ENCODE assay signal across 10 cellular contexts in the genomic region with DNA sequence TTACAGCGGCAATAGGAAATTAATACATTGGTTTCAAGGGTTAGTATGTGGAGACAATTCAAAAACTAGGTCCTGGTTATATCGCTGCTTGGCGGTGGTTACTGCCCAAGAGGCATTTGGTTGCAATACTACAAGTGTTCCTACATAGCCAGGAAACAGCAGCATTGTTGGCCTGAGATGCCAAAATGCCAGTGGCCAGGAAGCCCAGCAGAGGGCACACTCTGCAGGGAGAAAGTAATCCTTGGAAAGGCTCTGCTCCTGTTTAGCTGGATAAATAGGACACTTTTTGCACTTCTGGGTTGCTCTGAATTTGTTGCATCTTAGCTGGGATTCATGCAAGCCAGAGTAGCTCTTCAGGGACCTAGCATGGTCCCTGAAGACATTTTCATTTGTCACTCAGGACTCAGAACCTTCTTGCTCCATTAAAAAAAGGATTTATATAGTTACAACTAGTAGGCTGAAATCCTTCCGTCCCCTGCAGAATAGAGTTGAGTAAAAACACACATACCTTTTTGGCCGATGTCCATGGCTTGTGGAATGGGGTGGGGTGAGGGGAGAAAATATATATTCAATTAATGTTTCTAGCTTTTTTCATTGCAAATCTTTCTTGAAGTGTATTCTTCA. TPM values are rescaled to one million over a fixed set of nuclear protein-coding genes. Genes with fewer than 3 reads are reported as not detected.
DNase-seq lines count a peak whose midpoint lies in the region; ATAC-seq, FAIRE-seq and TF ChIP-seq lines count a peak whose summit lies in the region.
"Had no signal": no experiment of that assay in that cellular context is flagged by ENCODE, and none has a peak within 500 bp of the region (broad histone marks: within the 10 kb centered on the region; RNA-seq: fewer than 3 reads in every experiment).

No MANE protein-coding gene starts in this region.

- H3K79me2 ChIP-seq in keratinocyte (ENCODE audit: control insufficient read depth, insufficient read depth, low read length), result no peaks in the 10 kb centered on the region

- dilution Hi-C loops in keratinocyte (cut with MboI; ENCODE audit: extremely low pct_ligation_motif_present, low sequenced_read_pairs), result no loop called here

- no peaks in the 10 kb centered on the region for H3K9me3 ChIP-seq in keratinocyte (ENCODE audit: control insufficient read depth, low read depth, low read length)
- H3K9me3 ChIP-seq in uterus, result no peaks in the 10 kb centered on the region

- H3K27ac ChIP-seq in brain microvascular endothelial cell, result no peak overlapping the region
- H3K27ac ChIP-seq in keratinocyte (ENCODE audit: control insufficient read depth, insufficient read depth, low read length), result no peak overlapping the region
- H3K27ac ChIP-seq in uterus, result no peak overlapping the region

- H3K36me3 ChIP-seq in brain microvascular endothelial cell (replicated peaks) (no peaks in the 10 kb centered on the region), keratinocyte (ENCODE audit: control insufficient read depth in 2 of 2, extremely low read depth in 1 of 2, insufficient read depth in 2 of 2, low read length in 2 of 2) (no peaks in the 10 kb centered on the region), uterus (no peaks in the 10 kb centered on the region)

- H3K4me3 ChIP-seq in AG04449 (ENCODE audit: low read depth, low read length) (no peak overlapping the region), brain microvascular endothelial cell (ENCODE audit: low read depth, low read length) (no peak overlapping the region), keratinocyte (ENCODE audit: control insufficient read depth in 2 of 3, extremely low read depth in 1 of 3, insufficient read depth in 2 of 3, low read depth in 1 of 3, low read length in 3 of 3) (no peak overlapping the region), uterus (no peak overlapping the region)

- H3K27me3 ChIP-seq in brain microvascular endothelial cell (replicated peaks), result no peaks in the 10 kb centered on the region
- peaks cover 3% of the 10 kb centered on the region for H3K27me3 ChIP-seq in keratinocyte (ENCODE audit: control insufficient read depth, extremely low read depth, insufficient read depth, low read length)
- H3K27me3 ChIP-seq in uterus, result no peaks in the 10 kb centered on the region

- TF ChIP-seq CTCF in AG04449 (IDR thresholded peaks at IDR 0.05; ENCODE audit: insufficient read depth, low read length, missing control alignments) (peak; percentile 69), GM12873 (IDR thresholded peaks at IDR 0.05; ENCODE audit: insufficient read depth, low read depth, low read length, missing control alignments) (peak; percentile 64), brain microvascular endothelial cell (IDR thresholded peaks at IDR 0.05; ENCODE audit: low read depth, low read length, missing control alignments) (peak; percentile 86), keratinocyte (optimal IDR thresholded peaks at IDR 0.05 in 1 of 3, IDR thresholded peaks at IDR 0.05 in 1 of 3, conservative IDR thresholded peaks at IDR 0.05 in 1 of 3; ENCODE audit: extremely low read depth in 1 of 3, insufficient read depth in 2 of 3, low read length in 3 of 3) (peak; percentile 75 to 87 (median 87)), uterus (IDR thresholded peaks at IDR 0.05) (peak; percentile 30 to 50 (median 42))

- no peak overlapping the region for H3K9ac ChIP-seq in keratinocyte (ENCODE audit: control insufficient read depth, extremely low read depth, insufficient read depth, low read length)

- no peak for ATAC-seq in GM21825 (IDR thresholded peaks at IDR 0.05; ENCODE audit: unreplicated experiment)

- DNase-seq in AG04449 (ENCODE audit: low read depth, low spot score) (no peak), NCI-H2227 (lab: John Stamatoyannopoulos, UW; ENCODE audit: unreplicated experiment) (peak; percentile 76), brain microvascular endothelial cell (peak; percentile 22), keratinocyte (ENCODE audit: low read depth, low spot score) (no peak), uterus (no peak)
- no peak for DNase-seq in stimulated activated CD4-positive, alpha-beta T cell treated with anti-CD3 and anti-CD28 coated beads, Interleukin-4, amount 100 ng/mL, for 24 hours

- no peak overlapping the region for H3K4me2 ChIP-seq in keratinocyte (ENCODE audit: control insufficient read depth, extremely low read depth, insufficient read depth, low read depth, low read length)

- H3K4me1 ChIP-seq in keratinocyte (ENCODE audit: control insufficient read depth, extremely low read depth, insufficient read depth, low read length) (no peaks in the 10 kb centered on the region), uterus (no peaks in the 10 kb centered on the region)

- no peak overlapping the region for H2AFZ ChIP-seq in keratinocyte (ENCODE audit: control insufficient read depth, low read length)

- peak; percentile 76 for FAIRE-seq in keratinocyte (lab: Jason Lieb, UNC)
- FAIRE-seq: endometrium had no signal

- intact Hi-C loops in uterus (cut with DNase I; ENCODE audit: low total_unique reads), result no loop called here

- POLR2A ChIA-PET in AG04449 (lab: Yijun Ruan, JAX), result no interaction called here

- H4K20me1 ChIP-seq in keratinocyte (ENCODE audit: control insufficient read depth, extremely low read depth, insufficient read depth, low read length), result no peaks in the 10 kb centered on the region

- no peaks in the 10 kb centered on the region for H3K9me1 ChIP-seq in keratinocyte (ENCODE audit: control insufficient read depth, extremely low read depth, insufficient read depth, low read length)

- CTCF ChIA-PET in AG04449 (lab: Yijun Ruan, JAX), result interaction anchor here (0.8 to 3.5 kb wide), 6 partner anchors 9 to 522 kb away, joined by 3 to 41 read pairs (median 4); partner anchors contain the start of gene RBMX2

- in situ Hi-C loops in brain microvascular endothelial cell (cut with HindIII; ENCODE audit: low pct_ligation_motif_present, low sequenced_read_pairs), result no loop called here

- no peak for TF ChIP-seq POLR2A in uterus (IDR thresholded peaks at IDR 0.05)

RNA-seq across cellular contexts. Expression of gene GPR119, which starts 8.1 kb away (rescaled TPM):
- polyA plus RNA-seq in keratinocyte, result not detected in 3 replicates
- polyA plus RNA-seq in keratinocyte (2011; ENCODE audit: low read depth), result not detected
- polyA plus RNA-seq in keratinocyte (2011; cell fraction: cytosol; rRNA removed), result not detected in 2 replicates
- polyA plus RNA-seq in keratinocyte (2011; cell fraction: nucleus; rRNA removed), result not detected in 2 replicates
- polyA plus RNA-seq in keratinocyte (2012; ENCODE audit: low replicate concordance), result not detected in 2 replicates
- not detected in 3 replicates for polyA minus RNA-seq in keratinocyte
- polyA minus RNA-seq in keratinocyte (2011; cell fraction: cytosol; rRNA and poly(A)+ RNA removed), result not detected
- polyA minus RNA-seq in keratinocyte (2011; cell fraction: nucleus; rRNA and poly(A)+ RNA removed), result not detected in 2 replicates
- not detected for total RNA-seq in uterus
- total RNA-seq: temporal lobe had no signal

RNA-seq across cellular contexts. Expression of gene RBMX2, which starts 8.2 kb away (rescaled TPM):
- 15.7 to 22.3 TPM (median 18.1 TPM) in 3 replicates for polyA plus RNA-seq in keratinocyte
- 72.8 TPM for polyA plus RNA-seq in keratinocyte (2011; ENCODE audit: low read depth)
- polyA plus RNA-seq in keratinocyte (2011; cell fraction: cytosol; rRNA removed), result 16.2 and 19.0 TPM in 2 replicates
- 13.2 and 16.5 TPM in 2 replicates for polyA plus RNA-seq in keratinocyte (2011; cell fraction: nucleus; rRNA removed)
- polyA plus RNA-seq in keratinocyte (2012; ENCODE audit: low replicate concordance), result 19.2 and 23.6 TPM in 2 replicates
- polyA minus RNA-seq in keratinocyte, result 2.1 to 6.1 TPM (median 3.7 TPM) in 3 replicates
- 3.3 TPM for polyA minus RNA-seq in keratinocyte (2011; cell fraction: cytosol; rRNA and poly(A)+ RNA removed)
- 2.5 and 6.1 TPM in 2 replicates for polyA minus RNA-seq in keratinocyte (2011; cell fraction: nucleus; rRNA and poly(A)+ RNA removed)
- 10 to 100 TPM in 3 of 4 donors, 1 to 10 TPM in 1; 9.2 to 21.0 (median 17.1) TPM for total RNA-seq in uterus

RNA-seq across cellular contexts. Expression of gene SLC25A14, which starts 53.8 kb away (rescaled TPM):
- 9.7 to 19.4 TPM (median 13.6 TPM) in 3 replicates for polyA plus RNA-seq in keratinocyte
- polyA plus RNA-seq in keratinocyte (2011; ENCODE audit: low read depth), result 9.4 TPM
- 5.6 and 8.4 TPM in 2 replicates for polyA plus RNA-seq in keratinocyte (2011; cell fraction: cytosol; rRNA removed)
- polyA plus RNA-seq in keratinocyte (2011; cell fraction: nucleus; rRNA removed), result 23.2 and 34.4 TPM in 2 replicates
- polyA plus RNA-seq in keratinocyte (2012; ENCODE audit: low replicate concordance), result 8.7 and 8.8 TPM in 2 replicates
- 2.7 to 6.9 TPM (median 5.7 TPM) in 3 replicates for polyA minus RNA-seq in keratinocyte
- 5.8 TPM for polyA minus RNA-seq in keratinocyte (2011; cell fraction: cytosol; rRNA and poly(A)+ RNA removed)
- 6.2 and 12.3 TPM in 2 replicates for polyA minus RNA-seq in keratinocyte (2011; cell fraction: nucleus; rRNA and poly(A)+ RNA removed)
- total RNA-seq in uterus, result 10 to 100 TPM in 3 of 4 donors, 1 to 10 TPM in 1; 3.3 to 27.6 (median 15.6) TPM

Comparison
In these comparisons a context has a peak if more than half of its experiments do, and no peak if none do; other contexts are left out.
1. DNase-seq: peak in NCI-H2227 (single experiment) and brain microvascular endothelial cell (single experiment); none in AG04449 (single experiment), keratinocyte (single experiment), uterus (0 of 2) and stimulated activated CD4-positive, alpha-beta T cell treated with anti-CD3 and anti-CD28 coated beads, Interleukin-4, amount 100 ng/mL, for 24 hours (single experiment).
2. Peak in every context shown above with its lines, with median percentiles within 50 percentile points of each other: CTCF ChIP-seq.